8 cellular contexts compared by ENCODE assay signal in genomic region chr6:136317023-136317649, GRCh38. TPM values are rescaled to one million over a fixed set of nuclear protein-coding genes. Genes with fewer than 3 reads are reported as not detected.
A peak's percentile ranks its signal among the peaks of the same experiment; 100 is the strongest.
DNase-seq lines count a peak whose midpoint lies in the region; TF ChIP-seq lines count a peak whose summit lies in the region.

No MANE protein-coding gene starts in this region.

- H3K9me3 Mint-ChIP-seq in activated T-helper 1 cell treated with anti-CD3 and anti-CD28 coated beads, Interleukin-12 subunit alpha, Interleukin-12 subunit beta, Interleukin-2, Interleukin-4 antibody, amounts not matched to agents 30 ng/mL and 10 ng/mL and 1 ng/mL, durations not matched to agents 14 hours and 24 hours and 36 hours = no peaks in the 10 kb centered on the region
- no peaks in the 10 kb centered on the region for H3K9me3 Mint-ChIP-seq in osteocyte (ENCODE audit: unreplicated experiment)

- peaks cover 10% of the 10 kb centered on the region for H3K27me3 Mint-ChIP-seq in activated T-helper 1 cell treated with anti-CD3 and anti-CD28 coated beads, Interleukin-12 subunit alpha, Interleukin-12 subunit beta, Interleukin-2, Interleukin-4 antibody, amounts not matched to agents 30 ng/mL and 10 ng/mL and 1 ng/mL, durations not matched to agents 14 hours and 24 hours and 36 hours (ENCODE audit: insufficient read depth)
- peaks cover 22% of the 10 kb centered on the region for H3K27me3 Mint-ChIP-seq in osteocyte (ENCODE audit: unreplicated experiment)

- DNase-seq in GM19240 (ENCODE audit: insufficient read length, low spot score) (peak; percentile 26), KG1 (lab: John Stamatoyannopoulos, UW) (peak; percentile 40), RKO (ENCODE audit: low spot score) (peak; percentile 68), foreskin fibroblast (peak; percentile 45 to 80), osteocyte (ENCODE audit: extremely low spot score, unreplicated experiment) (no peak), ureter (ENCODE audit: low spot score) (peak; percentile 68)
- peak; percentile 41 for DNase-seq in activated T-helper 1 cell treated with anti-CD3 and anti-CD28 coated beads, Interleukin-12 subunit alpha, Interleukin-12 subunit beta, Interleukin-2, Interleukin-4 antibody, amounts not matched to agents 30 ng/mL and 10 ng/mL and 1 ng/mL, durations not matched to agents 14 hours and 24 hours and 36 hours (ENCODE audit: low spot score)

- no peaks in the 10 kb centered on the region for H3K36me3 Mint-ChIP-seq in activated T-helper 1 cell treated with anti-CD3 and anti-CD28 coated beads, Interleukin-12 subunit alpha, Interleukin-12 subunit beta, Interleukin-2, Interleukin-4 antibody, amounts not matched to agents 30 ng/mL and 10 ng/mL and 1 ng/mL, durations not matched to agents 14 hours and 24 hours and 36 hours (ENCODE audit: low read depth)
- H3K36me3 Mint-ChIP-seq in osteocyte (ENCODE audit: unreplicated experiment) = no peaks in the 10 kb centered on the region

- peak overlapping the region; percentile 30; the same call in 1 of the 2 replicates for H3K27ac ChIP-seq in C4-2B

- H3K4me3 Mint-ChIP-seq in activated T-helper 1 cell treated with anti-CD3 and anti-CD28 coated beads, Interleukin-12 subunit alpha, Interleukin-12 subunit beta, Interleukin-2, Interleukin-4 antibody, amounts not matched to agents 30 ng/mL and 10 ng/mL and 1 ng/mL, durations not matched to agents 14 hours and 24 hours and 36 hours = no peak overlapping the region
- H3K4me3 Mint-ChIP-seq in osteocyte (ENCODE audit: unreplicated experiment) = no peak overlapping the region

- no peak overlapping the region for H3K4me3 ChIP-seq in foreskin fibroblast (ENCODE audit: low read depth in 1 of 2, low read length in 2 of 2)

- H3K4me1 Mint-ChIP-seq in activated T-helper 1 cell treated with anti-CD3 and anti-CD28 coated beads, Interleukin-12 subunit alpha, Interleukin-12 subunit beta, Interleukin-2, Interleukin-4 antibody, amounts not matched to agents 30 ng/mL and 10 ng/mL and 1 ng/mL, durations not matched to agents 14 hours and 24 hours and 36 hours (ENCODE audit: low read depth) = no peaks in the 10 kb centered on the region
- no peaks in the 10 kb centered on the region for H3K4me1 Mint-ChIP-seq in osteocyte (ENCODE audit: unreplicated experiment)

- intact Hi-C loops in activated T-helper 1 cell treated with anti-CD3 and anti-CD28 coated beads, Interleukin-12 subunit alpha, Interleukin-12 subunit beta, Interleukin-2, Interleukin-4 antibody, amounts not matched to agents 30 ng/mL and 10 ng/mL and 1 ng/mL, durations not matched to agents 14 hours and 24 hours and 36 hours (cut with micrococcal nuclease) = loop anchor here (1.0 to 10.0 kb wide), 7 partner anchors 27 to 866 kb away; no protein-coding TSS in a partner anchor

- TF ChIP-seq CTCF in C4-2B (conservative IDR thresholded peaks at IDR 0.05) (peak; percentile 89), foreskin fibroblast (IDR thresholded peaks at IDR 0.05; ENCODE audit: low read depth, low read length) (peak; percentile 81), osteocyte (IDR thresholded peaks at IDR 0.05) (peak; percentile 81)

- H3K27ac Mint-ChIP-seq in activated T-helper 1 cell treated with anti-CD3 and anti-CD28 coated beads, Interleukin-12 subunit alpha, Interleukin-12 subunit beta, Interleukin-2, Interleukin-4 antibody, amounts not matched to agents 30 ng/mL and 10 ng/mL and 1 ng/mL, durations not matched to agents 14 hours and 24 hours and 36 hours = no peak overlapping the region
- no peak overlapping the region for H3K27ac Mint-ChIP-seq in osteocyte (ENCODE audit: unreplicated experiment)

RNA-seq across cellular contexts. Expression of gene BCLAF1, which starts 27.5 kb away (rescaled TPM):
- total RNA-seq in activated T-helper 1 cell treated with anti-CD3 and anti-CD28 coated beads, Interleukin-12 subunit alpha, Interleukin-12 subunit beta, Interleukin-2, Interleukin-4 antibody, amounts not matched to agents 30 ng/mL and 10 ng/mL and 1 ng/mL, durations not matched to agents 14 hours and 24 hours and 36 hours = 233 and 237 TPM in 2 replicates
- total RNA-seq in osteocyte (153 and 155 TPM in 2 replicates), ureter (200 TPM)
